8 cellular contexts compared by ENCODE assay signal in genomic region chr12:12714276-12715001, GRCh38. TPM values are rescaled to one million over a fixed set of nuclear protein-coding genes. Genes with fewer than 3 reads are reported as not detected.
A peak's percentile ranks its signal among the peaks of the same experiment; 100 is the strongest.
DNase-seq lines count a peak whose midpoint lies in the region; ATAC-seq and TF ChIP-seq lines count a peak whose summit lies in the region.

No MANE protein-coding gene starts in this region.

- no TSS peak for BruUV-seq in HCT116 (replicated peaks; lab: Mats Ljungman, UMichigan)

- H3K4me3 ChIP-seq in HCT116 (replicated peaks in 1 of 2; ENCODE audit: low read depth in 1 of 2, low read length in 2 of 2) = no peak overlapping the region
- no peak overlapping the region for H3K4me3 ChIP-seq in hepatocyte
- peak overlapping the region; percentile 52 to 61 (median 54) for H3K4me3 ChIP-seq in skeletal muscle tissue (ENCODE audit: low read length in 3 of 3)

- H3K36me3 ChIP-seq in HCT116 (ENCODE audit: control insufficient read depth in 1 of 2, insufficient read depth in 2 of 2, low read length in 2 of 2) = peaks cover 3 to 7% of the 10 kb centered on the region in 2 experiments; a peak in 2 of 4 replicates
- H3K36me3 ChIP-seq in hepatocyte (replicated peaks; ENCODE audit: insufficient read depth, low read depth) = no peaks in the 10 kb centered on the region
- peaks cover 2 to 10% (median 3%) of the 10 kb centered on the region in 3 donors for H3K36me3 ChIP-seq in skeletal muscle tissue (ENCODE audit: control insufficient read depth in 3 of 3, insufficient read depth in 3 of 3, low read length in 3 of 3)

- H3K4me1 ChIP-seq in HCT116 (ENCODE audit: control insufficient read depth in 1 of 2, insufficient read depth in 2 of 2, low read length in 2 of 2) = peaks cover 10 to 34% of the 10 kb centered on the region in 2 experiments; a peak in 3 of 4 replicates
- peaks cover 28% of the 10 kb centered on the region for H3K4me1 ChIP-seq in hepatocyte (ENCODE audit: insufficient read depth)
- H3K4me1 ChIP-seq in skeletal muscle tissue (ENCODE audit: control insufficient read depth in 3 of 3, insufficient read depth in 3 of 3, low read length in 3 of 3) = peaks cover 22 to 36% (median 25%) of the 10 kb centered on the region in 3 donors

- H3K9me2 ChIP-seq in HCT116 (ENCODE audit: insufficient read depth) (no peaks in the 10 kb centered on the region), hepatocyte (replicated peaks; ENCODE audit: insufficient read depth) (no peaks in the 10 kb centered on the region)

- H3K79me2 ChIP-seq in HCT116 (ENCODE audit: insufficient read depth, low read length) (peaks cover 22% of the 10 kb centered on the region), hepatocyte (peaks cover 22% of the 10 kb centered on the region)

- H2AFZ ChIP-seq in HCT116 (ENCODE audit: low read depth, low read length, poor library complexity, severe bottlenecking) = peak overlapping the region; percentile 10
- peak overlapping the region; percentile 82 for H2AFZ ChIP-seq in hepatocyte

- H4K20me1 ChIP-seq in HCT116 (ENCODE audit: insufficient read depth) (no peaks in the 10 kb centered on the region), hepatocyte (ENCODE audit: insufficient read depth, poor library complexity, severe bottlenecking) (peaks cover 16% of the 10 kb centered on the region)

- RAD21 ChIA-PET in HCT116 (lab: Charles Lee; ENCODE audit: low non-redundant PET in 1 of 2, low total read pairs in 2 of 2, uncharacterized antibody in 2 of 2, unreplicated experiment in 2 of 2) = no interaction called here

- H3K4me2 ChIP-seq in HCT116 (ENCODE audit: low read length) (no peak overlapping the region), hepatocyte (peak overlapping the region; percentile 94)

- H3K27ac ChIP-seq in HCT116 (ENCODE audit: low read depth, low read length) = no peak overlapping the region
- peak overlapping the region; percentile 99 for H3K27ac ChIP-seq in hepatocyte
- H3K27ac ChIP-seq in skeletal muscle tissue (ENCODE audit: low read depth, low read length) = peak overlapping the region; percentile 98

- no peak for ATAC-seq in HCT116

- CTCF ChIA-PET in HCT116 (lab: Charles Lee) = interaction anchor here (1.0 to 1.5 kb wide), 2 partner anchors 11 to 23 kb away, joined by 4 to 7 read pairs; no protein-coding TSS in a partner anchor

- H3K9ac ChIP-seq in HCT116 (ENCODE audit: low read length) (no peak overlapping the region), skeletal muscle tissue (ENCODE audit: low read depth in 1 of 3, low read length in 3 of 3) (peak overlapping the region; percentile 46 to 74 (median 73))

- intact Hi-C loops in HCT116 (cut with micrococcal nuclease) = no loop called here

- H3K9me3 ChIP-seq in HCT116 (ENCODE audit: control insufficient read depth in 1 of 2, insufficient read depth in 1 of 2, low read depth in 1 of 2, low read length in 2 of 2) (no peaks in the 10 kb centered on the region), hepatocyte (ENCODE audit: low read depth) (no peaks in the 10 kb centered on the region), skeletal muscle tissue (ENCODE audit: control insufficient read depth in 3 of 3, low read length in 3 of 3) (no peaks in the 10 kb centered on the region)

- TF ChIP-seq POLR2A in HCT116 (IDR thresholded peaks at IDR 0.05; ENCODE audit: borderline replicate concordance, extremely low read depth, insufficient read depth, insufficient read length) = no peak

- WGBS in hepatocyte (ENCODE audit: low lambda C conversion rate, missing lambda C conversion rate) = 20% methylated on average over 23 of the region's 23 CpGs

- TF ChIP-seq CTCF in HCT116 (IDR thresholded peaks at IDR 0.05 in 2 of 3, conservative IDR thresholded peaks at IDR 0.05 in 1 of 3; ENCODE audit: borderline replicate concordance in 1 of 3, insufficient read depth in 1 of 3, low read depth in 2 of 3, low read length in 2 of 3) = 0 out of 6 replicates have a peak, but pooled peaks have one; percentile 3 to 22 (median 17)
- peak; percentile 41 for TF ChIP-seq CTCF in hepatocyte (IDR thresholded peaks at IDR 0.05; ENCODE audit: poor library complexity)

- no peaks in the 10 kb centered on the region for H3K27me3 ChIP-seq in HCT116 (ENCODE audit: insufficient read depth, low read length)
- H3K27me3 ChIP-seq in hepatocyte = no peaks in the 10 kb centered on the region
- H3K27me3 ChIP-seq in skeletal muscle tissue (ENCODE audit: control insufficient read depth in 3 of 3, insufficient read depth in 3 of 3, low read length in 3 of 3) = no peaks in the 10 kb centered on the region

- POLR2A ChIA-PET in HCT116 (lab: Charles Lee) = interaction anchor here (0.7 kb wide), 1 partner anchor 11 kb away, joined by 3 read pairs; no protein-coding TSS in a partner anchor

- DNase-seq in EH (ENCODE audit: low read depth) (peak; percentile 62), HCT116 (ENCODE audit: low read depth, low spot score) (no peak), NOMO-1 (lab: John Stamatoyannopoulos, UW; ENCODE audit: unreplicated experiment in 2 of 2) (peak; percentile 22 to 25), hepatocyte (ENCODE audit: low spot score) (peak; percentile 58), GM19238 (ENCODE audit: insufficient read length, low spot score) (no peak), mesenteric fat pad (ENCODE audit: low spot score) (no peak)
- DNase-seq in activated naive CD4-positive, alpha-beta T cell treated with anti-CD3 and anti-CD28 coated beads, Interleukin-2, amount 50 U/mL, for 16 hours = peak; percentile 44

- 0 out of 2 replicates have a peak, but pooled peaks have one; percentile 9 for TF ChIP-seq RAD21 in HCT116 (IDR thresholded peaks at IDR 0.05; ENCODE audit: low read depth)

TF ChIP-seq in HCT116, 20 proteins besides CTCF, POLR2A, EP300 and RAD21:
- TF ChIP-seq JUND (IDR thresholded peaks at IDR 0.05) (no peak), CBX3 (IDR thresholded peaks at IDR 0.05; ENCODE audit: low read depth) (no peak)
- TF ChIP-seq, protein P1, sequence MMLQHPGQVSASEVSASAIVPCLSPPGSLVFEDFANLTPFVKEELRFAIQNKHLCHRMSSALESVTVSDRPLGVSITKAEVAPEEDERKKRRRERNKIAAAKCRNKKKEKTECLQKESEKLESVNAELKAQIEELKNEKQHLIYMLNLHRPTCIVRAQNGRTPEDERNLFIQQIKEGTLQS (IDR thresholded peaks at IDR 0.05) = no peak

RNA-seq across cellular contexts. Expression of gene CDKN1B, which starts 2.7 kb away (rescaled TPM):
- total RNA-seq in HCT116 (2021; ENCODE audit: unreplicated experiment) (33.1 TPM), hepatocyte (44.8 and 46.0 TPM in 2 replicates), skeletal muscle tissue (62.1 TPM), mesenteric fat pad (28.9 TPM)
- polyA plus RNA-seq in HCT116 (2012) = 13.9 and 17.1 TPM in 2 replicates
- polyA plus RNA-seq in hepatocyte = 4.2 and 7.0 TPM in 2 replicates

RNA-seq across cellular contexts. Expression of gene GPR19, which starts 18.5 kb away (rescaled TPM):
- total RNA-seq in HCT116 (2021; ENCODE audit: unreplicated experiment) = 2.2 TPM
- 1.3 and 1.6 TPM in 2 replicates for polyA plus RNA-seq in HCT116 (2012)
- 0.16 and 0.50 TPM in 2 replicates for total RNA-seq in hepatocyte
- 0.44 and 0.74 TPM in 2 replicates for polyA plus RNA-seq in hepatocyte
- total RNA-seq in skeletal muscle tissue = 0.52 TPM
- total RNA-seq in mesenteric fat pad = not detected

Comparison
In these comparisons a context has a peak if more than half of its experiments do, and no peak if none do; other contexts are left out.
1. DNase-seq: peak in EH (single experiment), NOMO-1 (2 of 2), activated naive CD4-positive, alpha-beta T cell treated with anti-CD3 and anti-CD28 coated beads, Interleukin-2, amount 50 U/mL, for 16 hours (single experiment) and hepatocyte (single experiment); none in HCT116 (single experiment), GM19238 (single experiment) and mesenteric fat pad (single experiment).
2. H3K4me3 ChIP-seq: peak in skeletal muscle tissue (3 of 3); none in HCT116 (0 of 2) and hepatocyte (single experiment).